Comparison of ENCODE assay signal across 8 cellular contexts in the genomic region with DNA sequence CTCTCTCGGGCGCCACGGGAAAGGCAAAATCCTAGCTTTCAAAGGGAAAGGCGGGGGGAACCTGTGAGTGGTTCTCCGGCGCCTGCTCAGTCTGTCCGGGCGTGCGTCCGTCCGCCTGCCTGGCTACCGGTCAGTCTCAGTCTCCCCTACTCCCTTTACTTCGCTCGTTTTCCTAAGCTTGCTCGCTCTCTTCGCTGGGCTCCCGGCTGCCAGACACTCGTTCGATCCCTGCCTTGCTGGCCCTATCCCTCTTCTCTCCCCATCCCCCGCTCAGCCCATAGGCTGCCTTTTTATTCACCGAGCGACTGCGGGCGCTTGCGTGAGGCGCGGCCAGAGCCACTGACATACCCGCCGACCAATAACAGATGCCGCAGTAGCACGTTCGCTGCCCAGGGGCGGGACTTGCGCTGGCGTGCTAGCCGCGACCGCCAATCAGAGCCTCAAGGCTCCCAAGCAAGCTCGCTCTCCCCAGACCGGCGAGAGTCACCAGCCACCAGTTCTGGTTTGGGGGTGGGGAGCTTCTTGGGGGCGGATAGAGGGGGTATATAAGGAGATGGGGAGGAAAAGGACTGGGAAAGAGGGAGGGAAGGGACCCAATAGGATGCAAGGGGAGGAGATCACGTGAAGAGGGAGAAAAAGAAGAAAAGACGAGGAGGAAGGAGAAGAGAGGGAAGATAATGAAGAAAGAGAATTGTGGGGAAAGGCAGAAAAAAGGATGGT. TPM values are rescaled to one million over a fixed set of nuclear protein-coding genes. Genes with fewer than 3 reads are reported as not detected.
DNase-seq lines count a peak whose midpoint lies in the region; ATAC-seq and TF ChIP-seq lines count a peak whose summit lies in the region.

No MANE protein-coding gene starts in this region.

- H3K9me3 Mint-ChIP-seq in CD14-positive monocyte = peaks cover 0 to 5% (median 0%) of the 10 kb centered on the region in 7 donors
- no peaks in the 10 kb centered on the region for H3K9me3 Mint-ChIP-seq in activated CD4-positive, alpha-beta memory T cell treated with anti-CD3 and anti-CD28 coated beads for 36 hours

- no peaks in the 10 kb centered on the region for H3K36me3 Mint-ChIP-seq in CD14-positive monocyte
- no peaks in the 10 kb centered on the region for H3K36me3 Mint-ChIP-seq in activated CD4-positive, alpha-beta memory T cell treated with anti-CD3 and anti-CD28 coated beads for 36 hours

- intact Hi-C loops in CD14-positive monocyte (cut with micrococcal nuclease) = loop anchor here (10.0 kb wide), 2 partner anchors 450 to 1780 kb away; partner anchors contain the start of genes AMER1 (in 1 of the 2) and LAS1L (in 1 of the 2)
- intact Hi-C loops in activated CD4-positive, alpha-beta memory T cell treated with anti-CD3 and anti-CD28 coated beads for 36 hours (cut with micrococcal nuclease) = loop anchor here (1.0 to 10.0 kb wide), 2 partner anchors 9 to 400 kb away; partner anchors contain the start of gene SPIN4

- under 1% methylated on average over 44 of the region's 44 CpGs for WGBS in liver

- H3K27me3 Mint-ChIP-seq in CD14-positive monocyte (ENCODE audit: low read depth in 3 of 3) = peaks cover 0 to 5% (median 0%) of the 10 kb centered on the region in 3 donors
- H3K27me3 Mint-ChIP-seq in activated CD4-positive, alpha-beta memory T cell treated with anti-CD3 and anti-CD28 coated beads for 36 hours = no peaks in the 10 kb centered on the region

- peaks cover 0 to 8% (median 4%) of the 10 kb centered on the region in 4 donors for H3K4me1 ChIP-seq in liver (ENCODE audit: control insufficient read depth in 4 of 4, insufficient read depth in 4 of 4, low read length in 3 of 4)

- TF ChIP-seq CTCF in CD14-positive monocyte (IDR thresholded peaks at IDR 0.05) = no peak
- TF ChIP-seq CTCF in liver (IDR thresholded peaks at IDR 0.05; ENCODE audit: low read depth, low read length, missing input control) = no peak

- peak in 1 of 2 donors; percentile 27 for TF ChIP-seq RAD21 in liver (IDR thresholded peaks at IDR 0.05)

- CTCF ChIA-PET in activated CD4-positive, alpha-beta memory T cell treated with anti-CD3 and anti-CD28 coated beads for 36 hours (lab: Charles Lee) = interaction anchor here (0.6 kb wide), 1 partner anchor 441 kb away, joined by 3 read pairs; no protein-coding TSS in a partner anchor

- H3K9me3 ChIP-seq in liver (ENCODE audit: control insufficient read depth in 4 of 4, low read length in 3 of 4) = no peaks in the 10 kb centered on the region

- peak overlapping the region; percentile 87 to 96 (median 92) for H3K27ac Mint-ChIP-seq in CD14-positive monocyte
- H3K27ac Mint-ChIP-seq in activated CD4-positive, alpha-beta memory T cell treated with anti-CD3 and anti-CD28 coated beads for 36 hours = peak overlapping the region; percentile 96

- peak overlapping the region; percentile 85 to 93 for H3K27ac ChIP-seq in liver (ENCODE audit: low read depth in 1 of 2, low read length in 2 of 2)

- peak overlapping the region in 1 of 2 donors; percentile 77 for H3K9ac ChIP-seq in liver (ENCODE audit: low read depth in 1 of 2, low read length in 2 of 2)

- POLR2A ChIA-PET in activated CD4-positive, alpha-beta memory T cell treated with anti-CD3 and anti-CD28 coated beads for 36 hours (lab: Charles Lee) = interaction anchor here (1.0 to 3.1 kb wide), 3 partner anchors 9 to 15 kb away, joined by 3 to 14 read pairs (median 7); no protein-coding TSS in a partner anchor

- ATAC-seq in GM19395 (IDR thresholded peaks at IDR 0.05; ENCODE audit: unreplicated experiment) = peak; percentile 95
- peak; percentile 95 for ATAC-seq in HG03558 (IDR thresholded peaks at IDR 0.05; ENCODE audit: extremely low read depth, unreplicated experiment)

- DNase-seq in CD14-positive monocyte (ENCODE audit: low spot score) = peak; percentile 76
- peak; percentile 98 for DNase-seq in NCI-H82 (lab: John Stamatoyannopoulos, UW)
- DNase-seq in activated CD4-positive, alpha-beta memory T cell treated with anti-CD3 and anti-CD28 coated beads for 36 hours = peak; percentile 92
- DNase-seq in dermis microvascular lymphatic vessel endothelial cell (ENCODE audit: low read depth in 2 of 2) = peak; percentile 79 to 92
- DNase-seq in stimulated activated CD4-positive, alpha-beta T cell treated with anti-CD3 and anti-CD28 coated beads, Interleukin-4, amount 100 ng/mL, for 1 hour = peak; percentile 84

- H3K4me3 ChIP-seq in liver (ENCODE audit: low read depth in 1 of 3, low read length in 3 of 3) = peak overlapping the region; percentile 44 to 80 (median 79)

- H3K27me3 ChIP-seq in liver (ENCODE audit: control insufficient read depth in 4 of 4, insufficient read depth in 4 of 4, low read length in 3 of 4) = peaks cover 0 to 2% (median 0%) of the 10 kb centered on the region in 4 donors

- H3K4me1 Mint-ChIP-seq in CD14-positive monocyte = peaks cover 21% of the 10 kb centered on the region
- H3K4me1 Mint-ChIP-seq in activated CD4-positive, alpha-beta memory T cell treated with anti-CD3 and anti-CD28 coated beads for 36 hours (ENCODE audit: low read depth) = peaks cover 33% of the 10 kb centered on the region

- peak overlapping the region; percentile 94 to 97 for H3K4me3 Mint-ChIP-seq in CD14-positive monocyte
- peak overlapping the region; percentile 95 for H3K4me3 Mint-ChIP-seq in activated CD4-positive, alpha-beta memory T cell treated with anti-CD3 and anti-CD28 coated beads for 36 hours

- no peaks in the 10 kb centered on the region for H3K36me3 ChIP-seq in liver (ENCODE audit: control insufficient read depth in 4 of 4, insufficient read depth in 3 of 4, low read depth in 1 of 4, low read length in 3 of 4)

TF ChIP-seq in liver, 16 proteins besides CTCF, POLR2A, EP300 and RAD21 (continues in another document):
- TF ChIP-seq HNF4A (conservative IDR thresholded peaks at IDR 0.05) = no peak
- peak; percentile 77 for TF ChIP-seq SP1 (IDR thresholded peaks at IDR 0.05)
- no peak for TF ChIP-seq RXRA (IDR thresholded peaks at IDR 0.05)
- peak; percentile 68 for TF ChIP-seq YY1 (IDR thresholded peaks at IDR 0.05)
- TF ChIP-seq EGR1 (IDR thresholded peaks at IDR 0.05; ENCODE audit: low read depth in 2 of 2) = no peak
- TF ChIP-seq REST (IDR thresholded peaks at IDR 0.05) = peak; percentile 50
- peak; percentile 61 for TF ChIP-seq TAF1 (conservative IDR thresholded peaks at IDR 0.05)
- no peak for TF ChIP-seq ZBTB33 (IDR thresholded peaks at IDR 0.05)
- TF ChIP-seq FOXA1 (IDR thresholded peaks at IDR 0.05) = no peak
- TF ChIP-seq JUND (IDR thresholded peaks at IDR 0.05) = no peak
- TF ChIP-seq GABPA (IDR thresholded peaks at IDR 0.05 in 1 of 2, conservative IDR thresholded peaks at IDR 0.05 in 1 of 2) = peak in 1 of 2 donors; percentile 8
- TF ChIP-seq, protein P1, sequence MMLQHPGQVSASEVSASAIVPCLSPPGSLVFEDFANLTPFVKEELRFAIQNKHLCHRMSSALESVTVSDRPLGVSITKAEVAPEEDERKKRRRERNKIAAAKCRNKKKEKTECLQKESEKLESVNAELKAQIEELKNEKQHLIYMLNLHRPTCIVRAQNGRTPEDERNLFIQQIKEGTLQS (IDR thresholded peaks at IDR 0.05) = no peak
- TF ChIP-seq NR2F2 (IDR thresholded peaks at IDR 0.05) = no peak
- TF ChIP-seq, protein P2, sequence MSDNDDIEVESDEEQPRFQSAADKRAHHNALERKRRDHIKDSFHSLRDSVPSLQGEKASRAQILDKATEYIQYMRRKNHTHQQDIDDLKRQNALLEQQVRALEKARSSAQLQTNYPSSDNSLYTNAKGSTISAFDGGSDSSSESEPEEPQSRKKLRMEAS (IDR thresholded peaks at IDR 0.05) = no peak
- TF ChIP-seq HNF4G (IDR thresholded peaks at IDR 0.05) = no peak

RNA-seq across cellular contexts. Expression of gene ARHGEF9, which starts 30.0 kb away (rescaled TPM):
- polyA plus RNA-seq in CD14-positive monocyte = 1 to 10 TPM in 1 of 2 donors, under 1 TPM in 1; 0.84 to 2.6 TPM
- total RNA-seq in activated CD4-positive, alpha-beta memory T cell treated with anti-CD3 and anti-CD28 coated beads for 36 hours = 10 to 100 TPM; 17.2 to 17.7 TPM
- 6.4 and 10.0 TPM in 2 replicates for total RNA-seq in dermis microvascular lymphatic vessel endothelial cell
- 1 to 10 TPM; 6.9 to 9.0 TPM for total RNA-seq in liver
- polyA plus RNA-seq in liver = 1 to 10 TPM; 2.1 to 5.4 TPM

Comparison
In these comparisons a context has a peak if more than half of its experiments do, and no peak if none do; other contexts are left out.
1. Peak in every context shown above with its lines: DNase-seq, ATAC-seq, H3K4me3 ChIP-seq and H3K27ac ChIP-seq.